8 cellular contexts compared by ENCODE assay signal in the genomic region with DNA sequence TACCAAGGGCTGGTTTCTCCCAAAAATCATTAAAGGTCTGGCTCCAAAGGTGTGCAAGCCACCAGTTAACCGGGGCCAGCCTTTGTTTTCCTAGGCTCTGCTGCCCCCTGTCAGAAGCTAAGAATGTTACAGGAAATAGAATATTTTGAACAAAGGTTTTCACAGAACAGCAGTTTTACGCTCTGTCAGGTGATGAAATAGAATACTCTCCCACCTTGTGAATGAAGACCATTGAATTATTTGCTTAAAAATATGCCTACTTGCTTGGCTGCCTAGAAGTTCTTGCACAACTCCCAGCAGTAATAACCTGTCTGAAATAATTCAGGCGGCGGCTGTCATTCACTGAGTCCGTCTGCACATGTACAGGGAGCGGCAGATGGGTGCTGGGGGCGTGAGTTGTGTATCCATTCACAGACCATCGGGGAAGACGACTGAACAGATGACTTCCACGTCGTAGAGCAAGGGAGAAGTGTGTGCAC. TPM values are rescaled to one million over a fixed set of nuclear protein-coding genes. Genes with fewer than 3 reads are reported as not detected.
A peak's percentile ranks its signal among the peaks of the same experiment; 100 is the strongest.
DNase-seq lines count a peak whose midpoint lies in the region; ATAC-seq and TF ChIP-seq lines count a peak whose summit lies in the region.

No MANE protein-coding gene starts in this region.

- TF ChIP-seq CTCF in chondrocyte (IDR thresholded peaks at IDR 0.05) (peak; percentile 99), right lobe of liver (IDR thresholded peaks at IDR 0.05) (peak; percentile 70 to 84 (median 72))

- H3K36me3 ChIP-seq in right lobe of liver = no peaks in the 10 kb centered on the region

- H3K27ac Mint-ChIP-seq in activated CD4-positive, alpha-beta T cell treated with anti-CD3 and anti-CD28 coated beads for 36 hours = no peak overlapping the region
- H3K27ac Mint-ChIP-seq in chondrocyte (ENCODE audit: unreplicated experiment) = peak overlapping the region; percentile 80

- CTCF ChIA-PET in activated CD4-positive, alpha-beta T cell treated with anti-CD3 and anti-CD28 coated beads for 36 hours (lab: Charles Lee) = interaction anchor here (0.6 to 3.0 kb wide), 17 partner anchors 19 to 585 kb away, joined by 3 to 16 read pairs (median 4); no protein-coding TSS in a partner anchor

- peak; percentile 58 for ATAC-seq in GM21576 (IDR thresholded peaks at IDR 0.05; ENCODE audit: unreplicated experiment)
- ATAC-seq in activated CD4-positive, alpha-beta T cell treated with anti-CD3 and anti-CD28 coated beads for 36 hours = peak; percentile 83
- peak; percentile 92 to 98 (median 95) for ATAC-seq in right lobe of liver
- no peak for ATAC-seq in GM18870 (IDR thresholded peaks at IDR 0.05; ENCODE audit: unreplicated experiment)

- H3K4me3 Mint-ChIP-seq in activated CD4-positive, alpha-beta T cell treated with anti-CD3 and anti-CD28 coated beads for 36 hours = no peak overlapping the region
- H3K4me3 Mint-ChIP-seq in chondrocyte (ENCODE audit: unreplicated experiment) = no peak overlapping the region

- no peaks in the 10 kb centered on the region for H3K9me3 Mint-ChIP-seq in activated CD4-positive, alpha-beta T cell treated with anti-CD3 and anti-CD28 coated beads for 36 hours (ENCODE audit: low read depth)
- peaks cover 5% of the 10 kb centered on the region for H3K9me3 Mint-ChIP-seq in chondrocyte (ENCODE audit: low read depth)

- DNase-seq in Ammon's horn (ENCODE audit: low spot score) (peak; percentile 62), NCI-H2227 (lab: John Stamatoyannopoulos, UW; ENCODE audit: unreplicated experiment) (peak; percentile 83), chondrocyte (ENCODE audit: low spot score) (no peak), right lobe of liver (peak in 1 of 3 donors; percentile 61)
- DNase-seq in activated CD4-positive, alpha-beta T cell treated with anti-CD3 and anti-CD28 coated beads for 36 hours = peak; percentile 80
- peak; percentile 36 to 57 (median 48) for DNase-seq in stimulated activated CD4-positive, alpha-beta T cell treated with anti-CD3 and anti-CD28 coated beads, TNF-alpha, amount 100 ng/mL, for 48 hours (ENCODE audit: low read depth in 3 of 3)

- H3K27ac ChIP-seq in right lobe of liver = no peak overlapping the region

- no peaks in the 10 kb centered on the region for H3K27me3 ChIP-seq in right lobe of liver

- H3K4me1 Mint-ChIP-seq in activated CD4-positive, alpha-beta T cell treated with anti-CD3 and anti-CD28 coated beads for 36 hours = peaks cover 19% of the 10 kb centered on the region
- peaks cover 35% of the 10 kb centered on the region for H3K4me1 Mint-ChIP-seq in chondrocyte (ENCODE audit: low read depth)

- 27% methylated on average over 11 of the region's 11 CpGs for WGBS in right lobe of liver (ENCODE audit: insufficient coverage, low coverage, low lambda C conversion rate, missing lambda C conversion rate)

- no peaks in the 10 kb centered on the region for H3K4me1 ChIP-seq in right lobe of liver

- no peaks in the 10 kb centered on the region for H3K27me3 Mint-ChIP-seq in activated CD4-positive, alpha-beta T cell treated with anti-CD3 and anti-CD28 coated beads for 36 hours
- no peaks in the 10 kb centered on the region for H3K27me3 Mint-ChIP-seq in chondrocyte (ENCODE audit: low read depth)

- no peak overlapping the region for H3K4me3 ChIP-seq in right lobe of liver

- no peak for TF ChIP-seq POLR2A in right lobe of liver (IDR thresholded peaks at IDR 0.05)

- POLR2A ChIA-PET in activated CD4-positive, alpha-beta T cell treated with anti-CD3 and anti-CD28 coated beads for 36 hours (lab: Charles Lee) = no interaction called here

- no peaks in the 10 kb centered on the region for H3K36me3 Mint-ChIP-seq in activated CD4-positive, alpha-beta T cell treated with anti-CD3 and anti-CD28 coated beads for 36 hours (ENCODE audit: low read depth)
- no peaks in the 10 kb centered on the region for H3K36me3 Mint-ChIP-seq in chondrocyte (ENCODE audit: low read depth)

- intact Hi-C loops in activated CD4-positive, alpha-beta T cell treated with anti-CD3 and anti-CD28 coated beads for 36 hours (cut with DNase I, micrococcal nuclease) = loop anchor here (1.0 to 5.0 kb wide), 10 partner anchors 66 to 628 kb away; partner anchors contain the start of gene ANKRD44 (in 2 of the 2)
- intact Hi-C loops in right lobe of liver (cut with DNase I) = loop anchor here in 1 of 2 donors (5.0 to 10.0 kb wide), 2 partner anchors 261 to 364 kb away; no protein-coding TSS in a partner anchor

- no peaks in the 10 kb centered on the region for H3K9me3 ChIP-seq in right lobe of liver

RNA-seq across cellular contexts. Expression of gene SF3B1, which starts 56.3 kb away (rescaled TPM):
- total RNA-seq in activated CD4-positive, alpha-beta T cell treated with anti-CD3 and anti-CD28 coated beads for 36 hours = 100 to 1,000 TPM; 262 to 277 TPM
- 211 to 249 TPM (median 216 TPM) in 3 replicates for total RNA-seq in chondrocyte
- 100 to 1,000 TPM in 3 of 6 experiments, 10 to 100 TPM in 3; 74.6 to 113 (median 100) TPM for total RNA-seq in right lobe of liver
